ENCODE assay signal across 10 cellular contexts in genomic region chr2:172434821-172435607, GRCh38. TPM values are rescaled to one million over a fixed set of nuclear protein-coding genes. Genes with fewer than 3 reads are reported as not detected.
DNase-seq lines count a peak whose midpoint lies in the region; ATAC-seq and TF ChIP-seq lines count a peak whose summit lies in the region.
"Had no signal": no experiment of that assay in that cellular context is flagged by ENCODE, and none has a peak within 500 bp of the region (broad histone marks: within the 10 kb centered on the region; RNA-seq: fewer than 3 reads in every experiment).

No MANE protein-coding gene starts in this region.

- no peak for TF ChIP-seq EP300 in transverse colon (IDR thresholded peaks at IDR 0.05; ENCODE audit: low read depth)

- H3K27me3 Mint-ChIP-seq in MCF 10A (ENCODE audit: insufficient read depth, unreplicated experiment): no peaks in the 10 kb centered on the region
- H3K27me3 Mint-ChIP-seq: progenitor cell of endocrine pancreas had no signal

- intact Hi-C loops in breast epithelium (cut with DNase I; ENCODE audit: low total_unique reads): no loop called here
- intact Hi-C loops in MCF 10A (cut with micrococcal nuclease): no loop called here
- intact Hi-C loops in transverse colon (cut with DNase I; ENCODE audit: low total_unique reads): no loop called here
- intact Hi-C loops in gastrocnemius medialis (cut with DNase I; ENCODE audit: low total_unique reads): no loop called here

- CTCF ChIA-PET in MCF 10A (lab: Yijun Ruan, JAX): interaction anchor here (0.6 to 34.0 kb wide), 3 partner anchors 26 to 308 kb away, joined by 3 to 536 read pairs (median 5); no protein-coding TSS in a partner anchor

- no peak for TF ChIP-seq CTCF in breast epithelium (IDR thresholded peaks at IDR 0.05)
- TF ChIP-seq CTCF in MCF 10A (IDR thresholded peaks at IDR 0.05; ENCODE audit: unreplicated experiment): no peak
- no peak for TF ChIP-seq CTCF in transverse colon (IDR thresholded peaks at IDR 0.05)
- no peak for TF ChIP-seq CTCF in gastrocnemius medialis (IDR thresholded peaks at IDR 0.05 in 4 of 5, conservative IDR thresholded peaks at IDR 0.05 in 1 of 5)

- H3K27ac ChIP-seq in breast epithelium (peak overlapping the region; percentile 18 to 36), transverse colon (peak overlapping the region; percentile 61 to 97 (median 86)), gastrocnemius medialis (peak overlapping the region in 1 of 4 donors; percentile 39)
- peak overlapping the region; percentile 45 for H3K27ac ChIP-seq in effector memory CD4-positive, alpha-beta T cell (ENCODE audit: insufficient read depth, low read length, poor library complexity, severe bottlenecking)
- H3K27ac ChIP-seq: HL-60 had no signal

- POLR2A ChIA-PET in MCF 10A (lab: Yijun Ruan, JAX): interaction anchor here (0.6 to 11.3 kb wide), 6 partner anchors 10 to 240 kb away, joined by 3 to 553 read pairs (median 118); no protein-coding TSS in a partner anchor

- H3K4me3 ChIP-seq in breast epithelium: no peak overlapping the region
- H3K4me3 ChIP-seq in effector memory CD4-positive, alpha-beta T cell (ENCODE audit: insufficient read depth, low read depth, low read length, poor library complexity, severe bottlenecking): no peak overlapping the region
- H3K4me3 ChIP-seq in transverse colon: no peak overlapping the region
- H3K4me3 ChIP-seq in gastrocnemius medialis: no peak overlapping the region

- H3K27me3 ChIP-seq in breast epithelium: no peaks in the 10 kb centered on the region
- H3K27me3 ChIP-seq in effector memory CD4-positive, alpha-beta T cell (replicated peaks; ENCODE audit: control insufficient read depth, insufficient read depth, low read length, poor library complexity, severe bottlenecking): no peaks in the 10 kb centered on the region
- no peaks in the 10 kb centered on the region for H3K27me3 ChIP-seq in transverse colon
- H3K27me3 ChIP-seq in gastrocnemius medialis: no peaks in the 10 kb centered on the region

- no peak overlapping the region for H3K27ac Mint-ChIP-seq in MCF 10A (ENCODE audit: low read depth, unreplicated experiment)
- H3K27ac Mint-ChIP-seq: progenitor cell of endocrine pancreas had no signal

- H3K36me3 ChIP-seq in breast epithelium (no peaks in the 10 kb centered on the region), transverse colon (no peaks in the 10 kb centered on the region), gastrocnemius medialis (no peaks in the 10 kb centered on the region)
- no peaks in the 10 kb centered on the region for H3K36me3 ChIP-seq in effector memory CD4-positive, alpha-beta T cell (ENCODE audit: control insufficient read depth, insufficient read depth, low read length)

- no peaks in the 10 kb centered on the region for H3K9me3 ChIP-seq in breast epithelium
- H3K9me3 ChIP-seq in effector memory CD4-positive, alpha-beta T cell (ENCODE audit: control insufficient read depth, low read length): no peaks in the 10 kb centered on the region
- H3K9me3 ChIP-seq in transverse colon: no peaks in the 10 kb centered on the region
- H3K9me3 ChIP-seq in gastrocnemius medialis: no peaks in the 10 kb centered on the region

- no peak overlapping the region for H3K4me3 Mint-ChIP-seq in MCF 10A (ENCODE audit: unreplicated experiment)

- 34 to 48% methylated on average over 4 to 5 of the region's 5 CpGs for WGBS in transverse colon (ENCODE audit: low coverage in 1 of 2), 2 donors

- no TSS peak for BruUV-seq in MCF 10A (replicated peaks; lab: Mats Ljungman, UMichigan)

- H3K9me3 Mint-ChIP-seq in MCF 10A (ENCODE audit: unreplicated experiment): no peaks in the 10 kb centered on the region

- ATAC-seq in gastrocnemius medialis (no peak), GM21381 (IDR thresholded peaks at IDR 0.05; ENCODE audit: unreplicated experiment) (no peak)

- no peak for DNase-seq in breast epithelium (ENCODE audit: low spot score in 2 of 2)
- no peak for DNase-seq in MCF 10A (ENCODE audit: unreplicated experiment)
- peak; percentile 17 for DNase-seq in NOMO-1 treated with dmso at 0.1 percent for 144 hours (lab: John Stamatoyannopoulos, UW; ENCODE audit: unreplicated experiment)
- peak in 2 of 3 donors; percentile 8 to 18 for DNase-seq in effector memory CD4-positive, alpha-beta T cell
- no peak for DNase-seq in transverse colon
- DNase-seq in gastrocnemius medialis: no peak
- no peak for DNase-seq in islet precursor cell

- no peaks in the 10 kb centered on the region for H3K4me1 ChIP-seq in breast epithelium
- H3K4me1 ChIP-seq in effector memory CD4-positive, alpha-beta T cell (ENCODE audit: control insufficient read depth, insufficient read depth, low read length, poor library complexity, severe bottlenecking): peaks cover 77% of the 10 kb centered on the region
- H3K4me1 ChIP-seq in transverse colon: peaks cover 29 to 94% (median 58%) of the 10 kb centered on the region in 4 donors
- H3K4me1 ChIP-seq in gastrocnemius medialis: peaks cover 34 to 75% of the 10 kb centered on the region in 2 donors

- TF ChIP-seq POLR2A in breast epithelium (IDR thresholded peaks at IDR 0.05) (no peak), transverse colon (IDR thresholded peaks at IDR 0.05) (no peak), gastrocnemius medialis (IDR thresholded peaks at IDR 0.05) (no peak)

- H3K36me3 Mint-ChIP-seq in MCF 10A (ENCODE audit: insufficient read depth, unreplicated experiment): peaks cover 15% of the 10 kb centered on the region

- in situ Hi-C loops in transverse colon (cut with MboI; ENCODE audit: low pct_ligation_motif_present in 1 of 4, low pct_unique_long_range_greater_than_20kb in 1 of 4, low sequenced_read_pairs in 3 of 4) (no loop called here), gastrocnemius medialis (cut with MboI; ENCODE audit: low sequenced_read_pairs in 4 of 4) (no loop called here)

- peaks cover 52% of the 10 kb centered on the region for H3K4me1 Mint-ChIP-seq in MCF 10A (ENCODE audit: insufficient read depth, unreplicated experiment)

RNA-seq across cellular contexts. Expression of gene ITGA6, which starts 7.6 kb away (rescaled TPM):
- total RNA-seq in breast epithelium (10 to 100 TPM; 45.9 to 99.5 (median 93.1) TPM), MCF 10A (2022) (315 and 323 TPM in 2 replicates), transverse colon (100 to 1,000 TPM in 3 of 4 donors, 10 to 100 TPM in 1; 80.4 to 267 (median 207) TPM), gastrocnemius medialis (10 to 100 TPM; 22.5 to 40.6 (median 29.2) TPM)

Comparison
In these comparisons a context has a peak if more than half of its experiments do, and no peak if none do; other contexts are left out.
1. DNase-seq: peak in NOMO-1 treated with dmso at 0.1 percent for 144 hours (single experiment) and effector memory CD4-positive, alpha-beta T cell (2 of 3); none in breast epithelium (0 of 2), MCF 10A (single experiment), transverse colon (single experiment), gastrocnemius medialis (0 of 2) and islet precursor cell (single experiment).